ENCODE assay signal across 8 cellular contexts in the genomic region with DNA sequence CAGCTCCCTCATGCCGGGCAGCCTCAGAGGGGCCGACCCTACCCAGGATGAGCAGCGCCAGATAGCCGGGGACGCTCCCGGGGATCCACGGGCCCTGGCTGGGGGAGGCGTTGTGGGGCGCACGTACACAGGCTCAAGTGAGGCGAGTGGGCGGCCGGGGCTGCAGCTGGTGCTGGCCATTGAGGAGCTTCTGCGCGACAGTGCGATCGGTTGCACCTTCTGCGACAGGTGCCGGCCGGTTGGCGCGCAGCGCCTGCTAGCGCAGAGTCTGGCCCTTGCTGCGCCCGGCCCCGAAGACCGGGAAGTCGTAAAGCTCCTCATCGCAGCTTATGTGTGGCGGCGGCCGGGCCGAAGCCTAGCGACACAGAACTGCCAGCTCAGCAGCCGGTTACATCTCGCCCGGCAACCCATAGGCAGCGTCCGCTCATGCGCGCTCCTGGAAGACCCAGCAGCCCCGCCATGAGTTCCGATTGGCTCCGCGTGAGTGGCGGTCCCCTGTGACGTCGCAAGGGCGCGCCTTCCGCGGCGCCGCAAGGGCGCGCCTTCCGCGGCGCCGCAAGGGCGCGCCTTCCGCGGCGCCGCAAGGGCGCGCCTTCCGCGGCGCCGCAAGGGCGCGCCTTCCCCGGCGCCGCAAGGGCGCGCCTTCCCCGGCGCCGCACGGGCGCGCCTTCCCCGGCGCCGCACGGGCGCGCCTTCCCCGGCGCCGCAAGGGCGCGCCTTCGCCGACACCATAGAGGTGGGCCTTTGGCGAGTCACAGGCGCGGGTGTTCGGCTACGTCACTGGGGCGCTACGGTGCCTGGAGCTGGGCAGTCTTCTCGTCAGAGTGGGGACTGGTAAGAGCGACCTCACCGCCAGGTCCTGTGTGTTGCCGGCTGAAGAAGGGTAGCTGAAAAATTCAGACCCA.
DNase-seq lines count a peak whose midpoint lies in the region; ATAC-seq and TF ChIP-seq lines count a peak whose summit lies in the region.
"Not testable (repeated sequence)": the region's sequence is repeated elsewhere in the genome, so short reads cannot be mapped to it uniquely, and the experiment has no call there.

No MANE protein-coding gene starts in this region.

- peak; percentile 99 for ATAC-seq in HG03378 (IDR thresholded peaks at IDR 0.05; ENCODE audit: unreplicated experiment)
- peak; percentile 99 for ATAC-seq in activated CD4-positive, alpha-beta T cell treated with anti-CD3 and anti-CD28 coated beads for 36 hours
- ATAC-seq in left lung, result peak; percentile 100

- not testable (repeated sequence) for H3K36me3 Mint-ChIP-seq in activated CD4-positive, alpha-beta T cell treated with anti-CD3 and anti-CD28 coated beads for 36 hours (ENCODE audit: low read depth)

- DNase-seq in C1 segment of cervical spinal cord (lab: John Stamatoyannopoulos, UW) (peak; percentile 30 to 91 (median 82)), GM19240 (ENCODE audit: insufficient read length, low spot score) (peak; percentile 74), NCI-H510A (lab: John Stamatoyannopoulos, UW) (peak; percentile 66), cerebellar cortex (ENCODE audit: low spot score) (peak; percentile 94), left lung (peak; percentile 96)
- peak; percentile 96 for DNase-seq in activated CD4-positive, alpha-beta T cell treated with anti-CD3 and anti-CD28 coated beads for 36 hours
- DNase-seq in stimulated activated CD4-positive, alpha-beta T cell treated with anti-CD3 and anti-CD28 coated beads, Interleukin-2, amount 100 ng/mL, for 4 hours (ENCODE audit: low read depth), result peak; percentile 88

- H3K27me3 Mint-ChIP-seq in activated CD4-positive, alpha-beta T cell treated with anti-CD3 and anti-CD28 coated beads for 36 hours, result not testable (repeated sequence)

- not testable (repeated sequence) for H3K9me3 ChIP-seq in left lung

- H3K4me3 Mint-ChIP-seq in activated CD4-positive, alpha-beta T cell treated with anti-CD3 and anti-CD28 coated beads for 36 hours, result peak overlapping the region; percentile 93

- not testable (repeated sequence) for TF ChIP-seq CTCF in left lung (IDR thresholded peaks at IDR 0.05)

- intact Hi-C loops in activated CD4-positive, alpha-beta T cell treated with anti-CD3 and anti-CD28 coated beads for 36 hours (cut with DNase I, micrococcal nuclease), result loop anchor here (1.0 to 2.0 kb wide), 7 partner anchors 46 to 544 kb away; partner anchors contain the start of genes ZNF25 (in 2 of the 2), ZNF33A (in 2 of the 2) and ZNF37A (in 2 of the 2)
- intact Hi-C loops in left lung (cut with DNase I), result not testable (repeated sequence)

- H3K36me3 ChIP-seq in left lung, result not testable (repeated sequence)

- H3K27me3 ChIP-seq in left lung, result not testable (repeated sequence)

- peak overlapping the region; percentile 56 to 81 for H3K4me3 ChIP-seq in left lung

- not testable (repeated sequence) for H3K9me3 Mint-ChIP-seq in activated CD4-positive, alpha-beta T cell treated with anti-CD3 and anti-CD28 coated beads for 36 hours (ENCODE audit: low read depth)

- H3K27ac Mint-ChIP-seq in activated CD4-positive, alpha-beta T cell treated with anti-CD3 and anti-CD28 coated beads for 36 hours, result peak overlapping the region; percentile 98

- POLR2A ChIA-PET in activated CD4-positive, alpha-beta T cell treated with anti-CD3 and anti-CD28 coated beads for 36 hours (lab: Charles Lee), result interaction anchor here (0.6 to 0.7 kb wide), 2 partner anchors 424 to 427 kb away, joined by 3 read pairs; no protein-coding TSS in a partner anchor

- CTCF ChIA-PET in activated CD4-positive, alpha-beta T cell treated with anti-CD3 and anti-CD28 coated beads for 36 hours (lab: Charles Lee), result not testable (repeated sequence)

- not testable (repeated sequence) for H3K4me1 Mint-ChIP-seq in activated CD4-positive, alpha-beta T cell treated with anti-CD3 and anti-CD28 coated beads for 36 hours

- peak overlapping the region; percentile 94 to 96 for H3K27ac ChIP-seq in left lung

- not testable (repeated sequence) for H3K4me1 ChIP-seq in left lung

Comparison
In these comparisons a context has a peak if more than half of its experiments do, and no peak if none do; other contexts are left out.
1. Peak in every context shown above with its lines: DNase-seq, ATAC-seq, H3K4me3 ChIP-seq and H3K27ac ChIP-seq.